In genomic region chr13:47415048-47415447, GRCh38 we compare ENCODE assay signal across 17 cellular contexts.
DNase-seq lines count a peak whose midpoint lies in the region; ATAC-seq, FAIRE-seq and TF ChIP-seq lines count a peak whose summit lies in the region.
"Had no signal": no experiment of that assay in that cellular context is flagged by ENCODE, and none has a peak within 500 bp of the region (broad histone marks: within the 10 kb centered on the region; RNA-seq: fewer than 3 reads in every experiment).

No MANE protein-coding gene starts in this region.

- H3K36me3 ChIP-seq in astrocyte (ENCODE audit: insufficient read depth, low read length) = no peaks in the 10 kb centered on the region
- no peaks in the 10 kb centered on the region for H3K36me3 ChIP-seq in fibroblast of lung (ENCODE audit: control insufficient read depth, insufficient read depth, low read length)
- H3K36me3 ChIP-seq: BLaER1 had no signal

- H3K4me2 ChIP-seq in astrocyte (ENCODE audit: low read length) (no peak overlapping the region), fibroblast of lung (ENCODE audit: extremely low read depth, insufficient read depth, low read length) (no peak overlapping the region)
- H3K4me2 ChIP-seq: BLaER1 had no signal

- no peak overlapping the region for H3K4me3 Mint-ChIP-seq in astrocyte (ENCODE audit: unreplicated experiment)
- H3K4me3 Mint-ChIP-seq: IgD-negative memory B cell had no signal

- H2AFZ ChIP-seq in astrocyte (ENCODE audit: low read depth, low read length) = no peak overlapping the region
- no peak overlapping the region for H2AFZ ChIP-seq in fibroblast of lung (ENCODE audit: low read length)

- H3K4me1 Mint-ChIP-seq in astrocyte (ENCODE audit: low read depth, unreplicated experiment) = peaks cover 15% of the 10 kb centered on the region
- H3K4me1 Mint-ChIP-seq: IgD-negative memory B cell had no signal

- no peaks in the 10 kb centered on the region for H3K27me3 Mint-ChIP-seq in astrocyte (ENCODE audit: low read depth, unreplicated experiment)
- H3K27me3 Mint-ChIP-seq: IgD-negative memory B cell had no signal

- H3K27ac ChIP-seq in astrocyte (ENCODE audit: low read depth, low read length) (no peak overlapping the region), fibroblast of lung (ENCODE audit: insufficient read depth, low read length) (no peak overlapping the region)
- H3K27ac ChIP-seq: BLaER1, SK-N-MC had no signal

- ATAC-seq in GM21529 (IDR thresholded peaks at IDR 0.05; ENCODE audit: unreplicated experiment) = no peak
- ATAC-seq: HCT116, PC-3 had no signal

- DNase-seq in GM03348 (ENCODE audit: low spot score) (peak; percentile 7), astrocyte (ENCODE audit: low read depth) (peak; percentile 41), fibroblast of lung (ENCODE audit: low read depth in 2 of 2) (peak; percentile 22 to 48), renal cortical epithelial cell (ENCODE audit: low read depth) (peak; percentile 30), superior temporal gyrus (ENCODE audit: extremely low spot score) (no peak), NCI-H748 (lab: John Stamatoyannopoulos, UW; ENCODE audit: unreplicated experiment) (no peak), NCI-H1092 (lab: John Stamatoyannopoulos, UW) (no peak)
- DNase-seq: ACHN; NCI-H2227 treated with DMSO at 0.1 percent for 48 hours; NCI-H526; NK-92 treated with Interleukin-12 subunit alpha and Interleukin-12 subunit beta, amount 100 ng/mL, for 24 hours; PC-3 had no signal

- H3K27ac Mint-ChIP-seq in astrocyte (ENCODE audit: unreplicated experiment) = no peak overlapping the region
- H3K27ac Mint-ChIP-seq: IgD-negative memory B cell had no signal

- H3K27me3 ChIP-seq in astrocyte (ENCODE audit: insufficient read depth, low read length) (no peaks in the 10 kb centered on the region), fibroblast of lung (ENCODE audit: control insufficient read depth, insufficient read depth, low read length) (no peaks in the 10 kb centered on the region)
- H3K27me3 ChIP-seq: BLaER1 had no signal

- H3K9me3 Mint-ChIP-seq in astrocyte (ENCODE audit: unreplicated experiment) = peaks cover 3% of the 10 kb centered on the region

- H4K20me1 ChIP-seq in astrocyte (ENCODE audit: insufficient read depth, low read length) (no peaks in the 10 kb centered on the region), fibroblast of lung (ENCODE audit: control insufficient read depth, extremely low read depth, insufficient read depth, low read length) (no peaks in the 10 kb centered on the region)
- H4K20me1 ChIP-seq: BLaER1 had no signal

- H3K4me3 ChIP-seq in astrocyte (ENCODE audit: insufficient read depth, low read depth, low read length) = no peak overlapping the region
- H3K4me3 ChIP-seq in fibroblast of lung (replicated peaks in 1 of 4; ENCODE audit: control extremely low read depth in 1 of 4, insufficient read depth in 1 of 4, low read depth in 3 of 4, low read length in 4 of 4) = no peak overlapping the region
- H3K4me3 ChIP-seq: BLaER1, SK-N-MC had no signal

- no peak for FAIRE-seq in astrocyte (lab: Jason Lieb, UNC)

- no peak for TF ChIP-seq CTCF in astrocyte (IDR thresholded peaks at IDR 0.05; ENCODE audit: insufficient read depth, low read depth, low read length)
- TF ChIP-seq CTCF in fibroblast of lung (conservative IDR thresholded peaks at IDR 0.05 in 1 of 2, IDR thresholded peaks at IDR 0.05 in 1 of 2; ENCODE audit: low read depth in 1 of 2, low read length in 2 of 2) = no peak

- H3K9ac ChIP-seq in astrocyte (ENCODE audit: low read length) (no peak overlapping the region), fibroblast of lung (ENCODE audit: insufficient read depth, low read length) (no peak overlapping the region)
- H3K9ac ChIP-seq: BLaER1 had no signal

- H3K9me3 ChIP-seq in astrocyte (ENCODE audit: insufficient read depth, low read depth, low read length) = no peaks in the 10 kb centered on the region
- H3K9me3 ChIP-seq in fibroblast of lung (ENCODE audit: control insufficient read depth, insufficient read depth, low read depth, low read length) = no peaks in the 10 kb centered on the region
- H3K9me3 ChIP-seq: BLaER1 had no signal

- no peaks in the 10 kb centered on the region for H3K4me1 ChIP-seq in astrocyte (ENCODE audit: insufficient read depth, low read length)
- no peaks in the 10 kb centered on the region for H3K4me1 ChIP-seq in fibroblast of lung (ENCODE audit: control insufficient read depth, extremely low read depth, insufficient read depth, low read length)
- H3K4me1 ChIP-seq: BLaER1 had no signal

- H3K79me2 ChIP-seq in astrocyte (ENCODE audit: insufficient read depth, low read length) = no peaks in the 10 kb centered on the region
- no peaks in the 10 kb centered on the region for H3K79me2 ChIP-seq in fibroblast of lung (ENCODE audit: control insufficient read depth, insufficient read depth, low read length)

- H3K36me3 Mint-ChIP-seq in astrocyte (ENCODE audit: low read depth, unreplicated experiment) = no peaks in the 10 kb centered on the region
- H3K36me3 Mint-ChIP-seq: IgD-negative memory B cell had no signal

Comparison
In these comparisons a context has a peak if more than half of its experiments do, and no peak if none do; other contexts are left out.
1. DNase-seq: peak in GM03348 (single experiment), astrocyte (single experiment), fibroblast of lung (2 of 2) and renal cortical epithelial cell (single experiment); none in superior temporal gyrus (single experiment), NCI-H748 (single experiment) and NCI-H1092 (single experiment).